ENCODE assay signal across 8 cellular contexts in genomic region chr3:194070634-194071409, GRCh38.
DNase-seq lines count a peak whose midpoint lies in the region; ATAC-seq and TF ChIP-seq lines count a peak whose summit lies in the region.

No MANE protein-coding gene starts in this region.

- H3K36me3 Mint-ChIP-seq in GM23338 (ENCODE audit: low read depth), result peaks cover 16% of the 10 kb centered on the region; the same call in 1 of the 3 replicates

- 1% methylated on average over 84 of the region's 84 CpGs for WGBS in right cardiac atrium

- peaks cover 25% of the 10 kb centered on the region for H3K27me3 Mint-ChIP-seq in GM23338 (ENCODE audit: insufficient read depth, low read depth, poor library complexity)

- TF ChIP-seq CTCF in GM23338 (conservative IDR thresholded peaks at IDR 0.05; ENCODE audit: low read depth in 2 of 2) (no peak), vagina (IDR thresholded peaks at IDR 0.05) (no peak)

- no peak for TF ChIP-seq POLR2A in vagina (IDR thresholded peaks at IDR 0.05)

- peak overlapping the region; percentile 66 for H3K4me3 Mint-ChIP-seq in GM23338

- H3K36me3 ChIP-seq in GM23338 (ENCODE audit: insufficient read depth), result 0 out of 2 replicates have a peak, but pooled peaks cover 5% of the 10 kb centered on the region
- H3K36me3 ChIP-seq in Karpas-422 (ENCODE audit: insufficient read depth, low read length), result no peaks in the 10 kb centered on the region
- no peaks in the 10 kb centered on the region for H3K36me3 ChIP-seq in vagina

- no peaks in the 10 kb centered on the region; the same call in 1 of the 2 replicates for H3K4me1 ChIP-seq in GM23338 (ENCODE audit: insufficient read depth)
- peaks cover 34% of the 10 kb centered on the region for H3K4me1 ChIP-seq in Karpas-422 (ENCODE audit: low read length)
- H3K4me1 ChIP-seq in right cardiac atrium (ENCODE audit: control insufficient read depth, insufficient read depth, low read length), result no peaks in the 10 kb centered on the region
- H3K4me1 ChIP-seq in vagina, result peaks cover 19% of the 10 kb centered on the region

- H2AFZ ChIP-seq in GM23338 (peak overlapping the region; percentile 93), Karpas-422 (ENCODE audit: low read length) (peak overlapping the region; percentile 93)

- H3K9me2 ChIP-seq in GM23338 (ENCODE audit: insufficient read depth), result peaks cover 4% of the 10 kb centered on the region; the same call in 1 of the 2 replicates
- no peaks in the 10 kb centered on the region for H3K9me2 ChIP-seq in Karpas-422 (replicated peaks; ENCODE audit: insufficient read depth, low read length)

- H3K27ac ChIP-seq in GM23338 (ENCODE audit: low read depth) (no peak overlapping the region), Karpas-422 (ENCODE audit: low read length) (no peak overlapping the region; the same call in 1 of the 2 replicates), right cardiac atrium (ENCODE audit: low read length) (peak overlapping the region; percentile 25), vagina (peak overlapping the region; percentile 44)

- H3K9me3 ChIP-seq in Karpas-422 (ENCODE audit: low read length) (no peaks in the 10 kb centered on the region), right cardiac atrium (ENCODE audit: control insufficient read depth, low read length) (no peaks in the 10 kb centered on the region), vagina (no peaks in the 10 kb centered on the region)

- H3K79me2 ChIP-seq in GM23338 (replicated peaks; ENCODE audit: insufficient read depth), result no peaks in the 10 kb centered on the region
- H3K79me2 ChIP-seq in Karpas-422 (ENCODE audit: low read length), result no peaks in the 10 kb centered on the region

- peak overlapping the region; percentile 57 for H3K4me3 ChIP-seq in GM23338
- peak overlapping the region; percentile 67 for H3K4me3 ChIP-seq in Karpas-422 (ENCODE audit: low read length)
- peak overlapping the region; percentile 38 for H3K4me3 ChIP-seq in right cardiac atrium (ENCODE audit: low read length)
- peak overlapping the region; percentile 43 to 63 for H3K4me3 ChIP-seq in vagina

- H3K4me2 ChIP-seq in GM23338 (peak overlapping the region; percentile 85), Karpas-422 (ENCODE audit: low read depth, low read length, poor library complexity, severe bottlenecking) (peak overlapping the region; percentile 68)

- DNase-seq in GF-D8 (lab: John Stamatoyannopoulos, UW) (peak; percentile 72), GM23338 (ENCODE audit: low spot score) (peak; percentile 73), Karpas-422 (peak; percentile 92), SKM-1 treated with dmso at 0.1 percent for 144 hours (lab: John Stamatoyannopoulos, UW; ENCODE audit: unreplicated experiment) (peak; percentile 50), amniotic stem cell (lab: John Stamatoyannopoulos, UW) (peak; percentile 28), right cardiac atrium (peak; percentile 92 to 96 (median 96)), pulmonary artery endothelial cell (ENCODE audit: low read depth, low spot score) (peak; percentile 90), vagina (ENCODE audit: extremely low spot score in 2 of 2) (no peak)

- H4K20me1 ChIP-seq in GM23338 (replicated peaks; ENCODE audit: insufficient read depth) (no peaks in the 10 kb centered on the region), Karpas-422 (ENCODE audit: insufficient read depth, low read depth, low read length) (no peaks in the 10 kb centered on the region)

- H3F3A ChIP-seq in GM23338 (replicated peaks; ENCODE audit: low read depth), result 0 out of 2 replicates have a peak, but pooled peaks cover 7% of the 10 kb centered on the region

- peaks cover 8% of the 10 kb centered on the region for H3K4me1 Mint-ChIP-seq in GM23338

- H3K27ac Mint-ChIP-seq in GM23338, result no peak overlapping the region

- peak overlapping the region; percentile 77 for H3K9ac ChIP-seq in Karpas-422 (ENCODE audit: low read length)

- intact Hi-C loops in right cardiac atrium (cut with DNase I) (loop anchor here in 3 of 4 donors (5.0 to 10.0 kb wide), 3 partner anchors 61 to 66 kb away; partner anchors contain the start of gene HES1 (in 2 of the 3)), vagina (cut with DNase I) (loop anchor here (10.0 kb wide), 1 partner anchor 64 kb away; the partner anchor contains the start of gene HES1)

- H3K27me3 ChIP-seq in GM23338 (ENCODE audit: insufficient read depth) (peaks cover 43% of the 10 kb centered on the region), Karpas-422 (ENCODE audit: low read length) (no peaks in the 10 kb centered on the region; the same call in 1 of the 2 replicates), right cardiac atrium (ENCODE audit: control insufficient read depth, insufficient read depth) (no peaks in the 10 kb centered on the region), vagina (no peaks in the 10 kb centered on the region)

- peaks cover 23% of the 10 kb centered on the region for H3K9me3 Mint-ChIP-seq in GM23338

- ATAC-seq in GM23338, result peak; percentile 78
- peak; percentile 92 to 94 for ATAC-seq in right cardiac atrium

TF ChIP-seq in GM23338, 12 proteins besides CTCF, POLR2A, EP300 and RAD21 (continues in another document):
- TF ChIP-seq ZNF462 (CRISPR knock-in tag; IDR thresholded peaks at IDR 0.05), result no peak
- TF ChIP-seq POLR2AphosphoS5 (IDR thresholded peaks at IDR 0.05; ENCODE audit: low read depth), result 0 out of 2 replicates have a peak, but pooled peaks have one; percentile 31
- peak; percentile 10; the same call in 1 of the 2 replicates for TF ChIP-seq CREB1 (CRISPR knock-in tag; IDR thresholded peaks at IDR 0.05; ENCODE audit: low read depth)

Comparison
In these comparisons a context has a peak if more than half of its experiments do, and no peak if none do; other contexts are left out.
1. DNase-seq: peak in GF-D8 (single experiment), GM23338 (single experiment), Karpas-422 (single experiment), SKM-1 treated with dmso at 0.1 percent for 144 hours (single experiment), amniotic stem cell (single experiment), right cardiac atrium (3 of 3) and pulmonary artery endothelial cell (single experiment); none in vagina (0 of 2).
2. H3K27ac ChIP-seq: peak in right cardiac atrium (single experiment) and vagina (single experiment); none in GM23338 (single experiment) and Karpas-422 (single experiment).
3. Peak in every context shown above with its lines, with median percentiles within 50 percentile points of each other: H3K4me3 ChIP-seq.